ENCODE assay signal across 21 cellular contexts in genomic region chr2:79162132-79162531, GRCh38. TPM values are rescaled to one million over a fixed set of nuclear protein-coding genes. Genes with fewer than 3 reads are reported as not detected.
"Had no signal": no experiment of that assay in that cellular context is flagged by ENCODE, and none has a peak within 500 bp of the region (broad histone marks: within the 10 kb centered on the region; RNA-seq: fewer than 3 reads in every experiment).

No MANE protein-coding gene starts in this region.

- DNase-seq: IMR-90, Kasumi-1, MM.1S, NCI-H1092 treated with DMSO at 0.1 percent for 48 hours, NCI-H1436, NCI-H187, NCI-H2029, NCI-H2081 treated with DMSO at 0.1 percent for 48 hours, NCI-H2227 treated with DMSO at 0.1 percent for 48 hours, NCI-H524, NCI-H526 treated with DMSO at 0.1 percent for 48 hours, NCI-H748 treated with DMSO at 0.1 percent for 48 hours, SHP77, SK-N-SH had no signal

- H3K9me3 ChIP-seq: SK-N-SH had no signal

- H3K9ac ChIP-seq: KMS-11, SK-N-SH had no signal

- ATAC-seq: Panc1 had no signal

- H3K27ac ChIP-seq: KMS-11, RWPE1 had no signal

- H3K4me2 ChIP-seq: KMS-11, SK-N-SH had no signal

RNA-seq across cellular contexts. Expression of gene REG3A, which starts 2.6 kb away (rescaled TPM):
- total RNA-seq: HT-29, IMR-90, M059J, NCI-H460, SK-MEL-5 had no signal
- polyA plus RNA-seq: IMR-90, SK-N-SH had no signal

RNA-seq across cellular contexts. Expression of gene REG1A, which starts 41.8 kb away (rescaled TPM):
- total RNA-seq: HT-29, IMR-90, M059J, NCI-H460, SK-MEL-5 had no signal
- polyA plus RNA-seq: IMR-90, SK-N-SH had no signal
